16 cellular contexts compared by ENCODE assay signal in the genomic region with DNA sequence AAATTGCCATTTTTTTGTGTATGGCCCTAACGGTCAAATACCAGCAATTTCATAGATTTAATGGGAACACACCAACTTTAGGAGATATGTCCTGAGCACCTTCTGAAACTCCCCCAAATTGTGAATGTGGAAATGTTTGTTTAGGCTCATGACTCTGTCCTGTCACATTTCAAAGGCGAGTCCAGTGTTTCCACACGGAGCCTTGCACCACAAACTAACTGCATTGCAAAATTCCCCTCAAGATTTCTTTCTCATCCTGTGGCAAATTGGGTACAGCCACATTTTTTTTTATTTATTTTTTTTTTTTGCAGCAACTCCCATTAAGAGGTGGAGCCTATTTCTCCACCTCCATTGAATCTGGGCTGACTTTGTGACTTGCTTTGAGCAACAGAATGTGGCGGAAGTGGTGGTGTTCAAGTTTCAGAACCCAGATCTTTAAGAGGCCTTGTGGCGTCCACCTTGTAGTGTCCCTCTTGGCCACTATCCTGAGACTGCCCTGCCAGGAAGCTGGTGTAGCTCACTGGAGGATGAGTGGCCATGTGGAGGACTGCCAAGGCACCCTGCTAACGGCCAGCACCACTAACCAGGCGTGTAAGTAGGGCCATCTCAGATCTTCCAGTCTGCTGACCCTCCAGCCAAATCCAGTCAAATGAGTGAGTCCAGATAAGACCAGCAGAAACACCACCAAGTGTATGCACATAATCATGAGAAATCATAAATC.
DNase-seq lines count a peak whose midpoint lies in the region; ATAC-seq, FAIRE-seq and TF ChIP-seq lines count a peak whose summit lies in the region.
"Had no signal": no experiment of that assay in that cellular context is flagged by ENCODE, and none has a peak within 500 bp of the region (broad histone marks: within the 10 kb centered on the region; RNA-seq: fewer than 3 reads in every experiment).

No MANE protein-coding gene starts in this region.

- H3K9me3 ChIP-seq in left ventricle myocardium inferior (replicated peaks): no peaks in the 10 kb centered on the region
- no peaks in the 10 kb centered on the region for H3K9me3 ChIP-seq in tibial artery
- H3K9me3 ChIP-seq in esophagus squamous epithelium: no peaks in the 10 kb centered on the region

- no peaks in the 10 kb centered on the region for H3K27me3 Mint-ChIP-seq in activated T-helper 1 cell treated with anti-CD3 and anti-CD28 coated beads, Interleukin-12 subunit alpha, Interleukin-12 subunit beta, Interleukin-2, Interleukin-4 antibody, amounts not matched to agents 30 ng/mL and 10 ng/mL and 1 ng/mL, durations not matched to agents 14 hours and 24 hours and 36 hours (ENCODE audit: insufficient read depth)
- H3K27me3 Mint-ChIP-seq: activated CD8-positive, alpha-beta T cell treated with anti-CD3 and anti-CD28 coated beads for 36 hours had no signal

- H3K36me3 Mint-ChIP-seq in activated T-helper 1 cell treated with anti-CD3 and anti-CD28 coated beads, Interleukin-12 subunit alpha, Interleukin-12 subunit beta, Interleukin-2, Interleukin-4 antibody, amounts not matched to agents 30 ng/mL and 10 ng/mL and 1 ng/mL, durations not matched to agents 14 hours and 24 hours and 36 hours (ENCODE audit: low read depth): no peaks in the 10 kb centered on the region

- no peaks in the 10 kb centered on the region for H3K9me3 Mint-ChIP-seq in activated T-helper 1 cell treated with anti-CD3 and anti-CD28 coated beads, Interleukin-12 subunit alpha, Interleukin-12 subunit beta, Interleukin-2, Interleukin-4 antibody, amounts not matched to agents 30 ng/mL and 10 ng/mL and 1 ng/mL, durations not matched to agents 14 hours and 24 hours and 36 hours
- H3K9me3 Mint-ChIP-seq: activated CD8-positive, alpha-beta T cell treated with anti-CD3 and anti-CD28 coated beads for 36 hours had no signal

- TF ChIP-seq CTCF in left ventricle myocardium inferior (IDR thresholded peaks at IDR 0.05; ENCODE audit: borderline replicate concordance): no peak
- no peak for TF ChIP-seq CTCF in fibroblast of the aortic adventitia (IDR thresholded peaks at IDR 0.05; ENCODE audit: insufficient read depth, low read length)
- TF ChIP-seq CTCF in tibial artery (IDR thresholded peaks at IDR 0.05): no peak
- TF ChIP-seq CTCF in esophagus squamous epithelium (IDR thresholded peaks at IDR 0.05): no peak

- intact Hi-C loops in left cardiac atrium (cut with DNase I) (no loop called here), left ventricle myocardium inferior (cut with micrococcal nuclease) (no loop called here), tibial artery (cut with DNase I; ENCODE audit: low total_unique reads) (no loop called here), esophagus squamous epithelium (cut with DNase I) (no loop called here)
- intact Hi-C loops in activated T-helper 1 cell treated with anti-CD3 and anti-CD28 coated beads, Interleukin-12 subunit alpha, Interleukin-12 subunit beta, Interleukin-2, Interleukin-4 antibody, amounts not matched to agents 30 ng/mL and 10 ng/mL and 1 ng/mL, durations not matched to agents 14 hours and 24 hours and 36 hours (cut with micrococcal nuclease): no loop called here

- ATAC-seq in left cardiac atrium: peak; percentile 37 to 52
- ATAC-seq: activated CD8-positive, alpha-beta T cell treated with anti-CD3 and anti-CD28 coated beads for 36 hours; esophagus mucosa; left colon; stimulated activated naive CD8-positive, alpha-beta T cell treated with anti-CD3 and anti-CD28 coated beads, Interleukin-15, Interleukin-2, amounts not matched to agents 100 U/mL and 50 U/mL, for 24 hours had no signal

- H3K4me3 Mint-ChIP-seq in activated T-helper 1 cell treated with anti-CD3 and anti-CD28 coated beads, Interleukin-12 subunit alpha, Interleukin-12 subunit beta, Interleukin-2, Interleukin-4 antibody, amounts not matched to agents 30 ng/mL and 10 ng/mL and 1 ng/mL, durations not matched to agents 14 hours and 24 hours and 36 hours: no peak overlapping the region
- H3K4me3 Mint-ChIP-seq: activated CD8-positive, alpha-beta T cell treated with anti-CD3 and anti-CD28 coated beads for 36 hours had no signal

- DNase-seq in left cardiac atrium: no peak
- no peak for DNase-seq in left ventricle myocardium inferior
- peak; percentile 51 for DNase-seq in RCC 7860 (ENCODE audit: low spot score)
- DNase-seq in fibroblast of the aortic adventitia (ENCODE audit: low read depth): peak; percentile 63
- DNase-seq in tibial artery: peak; percentile 27 to 72
- DNase-seq in esophagus squamous epithelium (lab: John Stamatoyannopoulos, UW): no peak
- no peak for DNase-seq in activated effector memory CD4-positive, alpha-beta T cell treated with anti-CD3 and anti-CD28 coated beads, Interleukin-2, amount 50 U/mL, for 16 hours
- no peak for DNase-seq in activated T-helper 1 cell treated with anti-CD3 and anti-CD28 coated beads, Interleukin-12 subunit alpha, Interleukin-12 subunit beta, Interleukin-2, Interleukin-4 antibody, amounts not matched to agents 30 ng/mL and 10 ng/mL and 1 ng/mL, durations not matched to agents 14 hours and 24 hours and 36 hours (ENCODE audit: low spot score)
- DNase-seq: activated CD8-positive, alpha-beta T cell treated with anti-CD3 and anti-CD28 coated beads for 36 hours; dermis blood vessel endothelial cell; left colon; NCI-H1436 treated with DMSO at 0.1 percent for 48 hours; NCI-H226; stimulated activated naive CD8-positive, alpha-beta T cell treated with anti-CD3 and anti-CD28 coated beads, Interleukin-15, Interleukin-2, amounts not matched to agents 100 U/mL and 50 U/mL, for 24 hours had no signal

- TF ChIP-seq POLR2A in esophagus squamous epithelium (IDR thresholded peaks at IDR 0.05): no peak

- peaks cover 10% of the 10 kb centered on the region for H3K4me1 Mint-ChIP-seq in activated T-helper 1 cell treated with anti-CD3 and anti-CD28 coated beads, Interleukin-12 subunit alpha, Interleukin-12 subunit beta, Interleukin-2, Interleukin-4 antibody, amounts not matched to agents 30 ng/mL and 10 ng/mL and 1 ng/mL, durations not matched to agents 14 hours and 24 hours and 36 hours (ENCODE audit: low read depth)

- peak; percentile 83 for FAIRE-seq in RCC 7860 (lab: Jason Lieb, UNC)

- no peak overlapping the region for H3K27ac Mint-ChIP-seq in activated T-helper 1 cell treated with anti-CD3 and anti-CD28 coated beads, Interleukin-12 subunit alpha, Interleukin-12 subunit beta, Interleukin-2, Interleukin-4 antibody, amounts not matched to agents 30 ng/mL and 10 ng/mL and 1 ng/mL, durations not matched to agents 14 hours and 24 hours and 36 hours
- H3K27ac Mint-ChIP-seq: activated CD8-positive, alpha-beta T cell treated with anti-CD3 and anti-CD28 coated beads for 36 hours had no signal

- 66 to 73% methylated on average over 4 to 6 of the region's 7 CpGs for WGBS in esophagus squamous epithelium, 2 donors

- H3K4me3 ChIP-seq in left ventricle myocardium inferior: no peak overlapping the region
- H3K4me3 ChIP-seq in fibroblast of the aortic adventitia (ENCODE audit: low read depth, low read length): no peak overlapping the region
- H3K4me3 ChIP-seq in tibial artery: no peak overlapping the region
- H3K4me3 ChIP-seq in esophagus squamous epithelium: no peak overlapping the region

- H3K27me3 ChIP-seq in left ventricle myocardium inferior (ENCODE audit: low read depth) (no peaks in the 10 kb centered on the region), tibial artery (no peaks in the 10 kb centered on the region), esophagus squamous epithelium (no peaks in the 10 kb centered on the region)

- H3K27ac ChIP-seq in left ventricle myocardium inferior (replicated peaks) (no peak overlapping the region), tibial artery (no peak overlapping the region), esophagus squamous epithelium (no peak overlapping the region)
- H3K27ac ChIP-seq: KMS-11 had no signal

- H3K36me3 ChIP-seq in left ventricle myocardium inferior (no peaks in the 10 kb centered on the region), tibial artery (no peaks in the 10 kb centered on the region), esophagus squamous epithelium (no peaks in the 10 kb centered on the region)

- H3K4me1 ChIP-seq in left ventricle myocardium inferior: peaks cover 14% of the 10 kb centered on the region
- peaks cover 0 to 60% (median 17%) of the 10 kb centered on the region in 4 donors for H3K4me1 ChIP-seq in tibial artery
- peaks cover 0 to 14% (median under 1%) of the 10 kb centered on the region in 3 donors for H3K4me1 ChIP-seq in esophagus squamous epithelium

Comparison
In these comparisons a context has a peak if more than half of its experiments do, and no peak if none do; other contexts are left out.
1. DNase-seq: peak in RCC 7860 (single experiment), fibroblast of the aortic adventitia (single experiment) and tibial artery (2 of 2); none in left cardiac atrium (single experiment), left ventricle myocardium inferior (single experiment), esophagus squamous epithelium (single experiment), activated effector memory CD4-positive, alpha-beta T cell treated with anti-CD3 and anti-CD28 coated beads, Interleukin-2, amount 50 U/mL, for 16 hours (single experiment) and activated T-helper 1 cell treated with anti-CD3 and anti-CD28 coated beads, Interleukin-12 subunit alpha, Interleukin-12 subunit beta, Interleukin-2, Interleukin-4 antibody, amounts not matched to agents 30 ng/mL and 10 ng/mL and 1 ng/mL, durations not matched to agents 14 hours and 24 hours and 36 hours (single experiment).